ENCODE assay signal across 1 cellular context in the genomic region with DNA sequence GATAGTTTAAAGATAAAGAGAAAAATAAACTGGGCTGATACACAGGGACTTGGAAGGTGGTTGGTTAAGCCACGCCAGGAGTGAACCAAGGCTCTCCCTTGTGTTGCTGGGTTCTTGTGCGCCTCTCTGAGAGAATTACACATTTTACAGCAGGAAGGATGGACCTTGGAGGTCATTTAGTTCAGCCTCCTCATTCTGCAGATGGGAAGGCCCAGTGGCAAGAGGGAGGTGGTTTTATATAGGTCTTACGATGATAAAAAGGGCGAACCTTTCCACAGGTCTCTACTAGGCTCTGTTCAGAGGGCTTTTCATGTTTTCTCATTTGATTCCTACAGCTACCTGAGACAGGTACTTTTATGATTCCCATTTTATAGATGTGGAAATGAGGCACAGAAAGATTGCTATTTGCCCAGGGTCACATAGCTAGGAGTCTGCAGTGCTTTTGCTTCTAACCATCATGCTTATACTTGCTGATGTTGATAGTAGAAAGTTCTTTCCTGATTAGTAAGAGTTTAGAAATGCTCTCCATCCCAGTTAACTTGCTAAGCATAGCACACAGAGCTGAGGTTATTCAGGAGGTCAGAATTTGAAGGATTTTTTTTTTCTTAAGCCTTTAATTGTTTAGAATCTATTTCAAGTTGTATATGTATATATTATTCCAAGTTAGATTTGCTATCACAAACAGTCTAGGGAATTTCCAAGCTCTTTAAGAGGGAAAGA.
TF ChIP-seq lines count a peak whose summit lies in the region.

No MANE protein-coding gene starts in this region.

TF ChIP-seq in GM12878, 131 proteins besides CTCF, POLR2A, EP300 and RAD21 (continued from another document):
- TF ChIP-seq, protein P1, sequence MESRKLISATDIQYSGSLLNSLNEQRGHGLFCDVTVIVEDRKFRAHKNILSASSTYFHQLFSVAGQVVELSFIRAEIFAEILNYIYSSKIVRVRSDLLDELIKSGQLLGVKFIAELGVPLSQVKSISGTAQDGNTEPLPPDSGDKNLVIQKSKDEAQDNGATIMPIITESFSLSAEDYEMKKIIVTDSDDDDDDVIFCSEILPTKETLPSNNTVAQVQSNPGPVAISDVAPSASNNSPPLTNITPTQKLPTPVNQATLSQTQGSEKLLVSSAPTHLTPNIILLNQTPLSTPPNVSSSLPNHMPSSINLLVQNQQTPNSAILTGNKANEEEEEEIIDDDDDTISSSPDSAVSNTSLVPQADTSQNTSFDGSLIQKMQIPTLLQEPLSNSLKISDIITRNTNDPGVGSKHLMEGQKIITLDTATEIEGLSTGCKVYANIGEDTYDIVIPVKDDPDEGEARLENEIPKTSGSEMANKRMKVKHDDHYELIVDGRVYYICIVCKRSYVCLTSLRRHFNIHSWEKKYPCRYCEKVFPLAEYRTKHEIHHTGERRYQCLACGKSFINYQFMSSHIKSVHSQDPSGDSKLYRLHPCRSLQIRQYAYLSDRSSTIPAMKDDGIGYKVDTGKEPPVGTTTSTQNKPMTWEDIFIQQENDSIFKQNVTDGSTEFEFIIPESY (IDR thresholded peaks at IDR 0.05) = no peak
- no peak for TF ChIP-seq HDAC6 (IDR thresholded peaks at IDR 0.05; ENCODE audit: unreplicated experiment)
- no peak for TF ChIP-seq ZNF622 (IDR thresholded peaks at IDR 0.05)
- TF ChIP-seq NR2C2 (IDR thresholded peaks at IDR 0.05; ENCODE audit: borderline replicate concordance, control insufficient read depth, insufficient read length, low read depth) = no peak
- no peak for TF ChIP-seq KDM1A (IDR thresholded peaks at IDR 0.05; ENCODE audit: borderline replicate concordance)
- TF ChIP-seq IKZF2 (IDR thresholded peaks at IDR 0.05) = no peak
- no peak for TF ChIP-seq TARDBP (IDR thresholded peaks at IDR 0.05; ENCODE audit: borderline replicate concordance)
- no peak for TF ChIP-seq STAT1 (conservative IDR thresholded peaks at IDR 0.05)
- no peak for TF ChIP-seq NR2F1 (conservative IDR thresholded peaks at IDR 0.05)
- no peak for TF ChIP-seq SRF (IDR thresholded peaks at IDR 0.05; ENCODE audit: low read depth in 2 of 2, low read length in 2 of 2)
- TF ChIP-seq KLF5 (IDR thresholded peaks at IDR 0.05; ENCODE audit: partially characterized antibody) = no peak
- TF ChIP-seq, protein P2, sequence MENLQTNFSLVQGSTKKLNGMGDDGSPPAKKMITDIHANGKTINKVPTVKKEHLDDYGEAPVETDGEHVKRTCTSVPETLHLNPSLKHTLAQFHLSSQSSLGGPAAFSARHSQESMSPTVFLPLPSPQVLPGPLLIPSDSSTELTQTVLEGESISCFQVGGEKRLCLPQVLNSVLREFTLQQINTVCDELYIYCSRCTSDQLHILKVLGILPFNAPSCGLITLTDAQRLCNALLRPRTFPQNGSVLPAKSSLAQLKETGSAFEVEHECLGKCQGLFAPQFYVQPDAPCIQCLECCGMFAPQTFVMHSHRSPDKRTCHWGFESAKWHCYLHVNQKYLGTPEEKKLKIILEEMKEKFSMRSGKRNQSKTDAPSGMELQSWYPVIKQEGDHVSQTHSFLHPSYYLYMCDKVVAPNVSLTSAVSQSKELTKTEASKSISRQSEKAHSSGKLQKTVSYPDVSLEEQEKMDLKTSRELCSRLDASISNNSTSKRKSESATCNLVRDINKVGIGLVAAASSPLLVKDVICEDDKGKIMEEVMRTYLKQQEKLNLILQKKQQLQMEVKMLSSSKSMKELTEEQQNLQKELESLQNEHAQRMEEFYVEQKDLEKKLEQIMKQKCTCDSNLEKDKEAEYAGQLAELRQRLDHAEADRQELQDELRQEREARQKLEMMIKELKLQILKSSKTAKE (IDR thresholded peaks at IDR 0.05; ENCODE audit: low read depth, poor library complexity, severe bottlenecking) = no peak
- no peak for TF ChIP-seq CHD4 (IDR thresholded peaks at IDR 0.05)
- TF ChIP-seq RAD51 (IDR thresholded peaks at IDR 0.05) = no peak
- TF ChIP-seq, protein P3, sequence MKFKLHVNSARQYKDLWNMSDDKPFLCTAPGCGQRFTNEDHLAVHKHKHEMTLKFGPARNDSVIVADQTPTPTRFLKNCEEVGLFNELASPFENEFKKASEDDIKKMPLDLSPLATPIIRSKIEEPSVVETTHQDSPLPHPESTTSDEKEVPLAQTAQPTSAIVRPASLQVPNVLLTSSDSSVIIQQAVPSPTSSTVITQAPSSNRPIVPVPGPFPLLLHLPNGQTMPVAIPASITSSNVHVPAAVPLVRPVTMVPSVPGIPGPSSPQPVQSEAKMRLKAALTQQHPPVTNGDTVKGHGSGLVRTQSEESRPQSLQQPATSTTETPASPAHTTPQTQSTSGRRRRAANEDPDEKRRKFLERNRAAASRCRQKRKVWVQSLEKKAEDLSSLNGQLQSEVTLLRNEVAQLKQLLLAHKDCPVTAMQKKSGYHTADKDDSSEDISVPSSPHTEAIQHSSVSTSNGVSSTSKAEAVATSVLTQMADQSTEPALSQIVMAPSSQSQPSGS (IDR thresholded peaks at IDR 0.05; ENCODE audit: low read length) = no peak
TF ChIP-seq in GM12878: peak in this region for 0.
